In the genomic region with DNA sequence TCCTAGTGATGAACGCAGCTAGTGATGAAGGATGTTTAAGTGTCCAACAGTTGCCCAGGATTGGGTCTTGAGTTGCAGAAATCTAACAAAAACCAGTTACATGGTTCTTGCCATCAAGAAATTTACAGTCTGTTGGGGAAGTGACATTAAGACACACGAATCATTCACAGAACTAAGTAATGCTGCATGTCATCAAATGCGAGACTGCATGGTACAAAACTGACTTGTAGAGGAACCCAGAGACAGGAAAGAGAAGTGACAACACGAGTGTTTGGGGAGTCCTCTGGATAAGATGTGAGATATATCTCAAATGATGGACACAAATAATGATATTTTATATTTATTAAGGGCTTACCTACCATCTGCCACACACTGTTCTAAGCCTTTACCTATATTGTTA, we compare ENCODE assay signal across 1 cellular context.
TF ChIP-seq lines count a peak whose summit lies in the region.

No MANE protein-coding gene starts in this region.

TF ChIP-seq in HepG2, 621 proteins besides CTCF, POLR2A, EP300 and RAD21:
- TF ChIP-seq BRCA1 (CRISPR knock-in tag; IDR thresholded peaks at IDR 0.05) (0 out of 2 replicates have a peak, but pooled peaks have one; percentile 32), ZFX (CRISPR knock-in tag; IDR thresholded peaks at IDR 0.05; ENCODE audit: low read depth) (no peak)
